11 cellular contexts compared by ENCODE assay signal in the genomic region with DNA sequence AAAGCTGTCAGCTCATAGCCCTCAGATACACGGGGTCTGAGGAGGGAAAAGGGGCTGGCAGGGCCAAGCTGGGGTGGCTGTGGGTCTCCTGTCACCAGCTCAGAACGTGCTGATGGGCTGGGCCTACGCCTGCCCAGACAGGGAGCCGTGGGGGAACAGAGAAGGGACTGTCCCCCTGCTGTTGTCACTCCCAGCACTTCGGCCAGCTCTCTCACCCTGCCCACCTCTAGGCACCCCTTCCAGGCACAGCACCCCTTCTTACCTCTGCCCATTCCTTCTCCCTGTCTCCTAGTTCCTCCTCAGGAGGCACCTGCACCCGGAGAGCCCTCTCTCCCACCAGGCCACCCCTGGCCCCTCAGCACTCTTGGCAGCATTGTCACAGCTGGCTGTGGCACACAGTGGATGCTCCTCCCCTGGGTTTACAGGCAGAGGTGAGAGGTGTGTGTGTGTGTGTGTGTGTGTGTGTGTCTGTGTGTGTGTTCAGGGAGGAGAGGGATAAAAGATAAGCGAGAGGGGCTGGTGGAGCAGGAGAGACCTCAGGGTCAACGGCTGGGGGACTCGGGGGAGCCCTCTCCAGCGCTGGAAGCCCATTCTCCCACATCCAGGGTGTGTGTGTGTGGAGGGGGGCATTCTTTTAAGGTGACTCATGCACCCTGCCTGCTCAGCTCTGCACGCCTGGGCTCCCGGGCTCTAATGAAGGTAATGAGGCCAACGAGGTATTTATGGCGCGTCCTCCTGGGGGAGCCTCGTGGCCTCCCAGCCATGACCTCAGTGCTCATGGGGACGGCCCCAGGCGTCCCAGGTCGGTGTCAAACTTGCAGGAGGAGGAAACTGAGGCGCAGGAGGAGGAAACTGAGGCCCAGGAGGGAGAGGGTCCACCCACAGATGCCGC.
DNase-seq lines count a peak whose midpoint lies in the region; ATAC-seq, FAIRE-seq and TF ChIP-seq lines count a peak whose summit lies in the region.
"Had no signal": no experiment of that assay in that cellular context is flagged by ENCODE, and none has a peak within 500 bp of the region (broad histone marks: within the 10 kb centered on the region; RNA-seq: fewer than 3 reads in every experiment).

No MANE protein-coding gene starts in this region.

- H3K27me3 ChIP-seq in keratinocyte (ENCODE audit: control insufficient read depth, extremely low read depth, insufficient read depth, low read length) (no peaks in the 10 kb centered on the region), uterus (no peaks in the 10 kb centered on the region)

- H3K9me3 Mint-ChIP-seq in activated T-cell treated with anti-CD3 and anti-CD28 coated beads, Interleukin-2, amount 50 U/mL, for 24 hours = no peaks in the 10 kb centered on the region
- no peaks in the 10 kb centered on the region for H3K9me3 Mint-ChIP-seq in activated T-cell treated with anti-CD3 and anti-CD28 coated beads, Interleukin-2, amount 50 U/mL, for 72 hours
- H3K9me3 Mint-ChIP-seq: IgD-negative memory B cell had no signal

- H3K4me3 Mint-ChIP-seq in activated T-cell treated with anti-CD3 and anti-CD28 coated beads, Interleukin-2, amount 50 U/mL, for 24 hours = no peak overlapping the region
- no peak overlapping the region for H3K4me3 Mint-ChIP-seq in activated T-cell treated with anti-CD3 and anti-CD28 coated beads, Interleukin-2, amount 50 U/mL, for 72 hours
- H3K4me3 Mint-ChIP-seq: IgD-negative memory B cell had no signal

- H3K4me1 ChIP-seq in keratinocyte (ENCODE audit: control insufficient read depth, extremely low read depth, insufficient read depth, low read length) = peaks cover 40% of the 10 kb centered on the region
- peaks cover 0 to 4% of the 10 kb centered on the region in 2 donors for H3K4me1 ChIP-seq in uterus

- H3K27ac ChIP-seq in keratinocyte (ENCODE audit: control insufficient read depth, insufficient read depth, low read length) (peak overlapping the region; percentile 85), uterus (no peak overlapping the region)

- dilution Hi-C loops in keratinocyte (cut with MboI; ENCODE audit: extremely low pct_ligation_motif_present, low sequenced_read_pairs) = no loop called here

- no peak overlapping the region for H3K27ac Mint-ChIP-seq in activated T-cell treated with anti-CD3 and anti-CD28 coated beads, Interleukin-2, amount 50 U/mL, for 24 hours
- no peak overlapping the region for H3K27ac Mint-ChIP-seq in activated T-cell treated with anti-CD3 and anti-CD28 coated beads, Interleukin-2, amount 50 U/mL, for 72 hours
- H3K27ac Mint-ChIP-seq: IgD-negative memory B cell had no signal

- H3K4me1 Mint-ChIP-seq in activated T-cell treated with anti-CD3 and anti-CD28 coated beads, Interleukin-2, amount 50 U/mL, for 24 hours (ENCODE audit: low read depth) = no peaks in the 10 kb centered on the region
- H3K4me1 Mint-ChIP-seq in activated T-cell treated with anti-CD3 and anti-CD28 coated beads, Interleukin-2, amount 50 U/mL, for 72 hours (ENCODE audit: low read depth) = no peaks in the 10 kb centered on the region

- no peaks in the 10 kb centered on the region for H4K20me1 ChIP-seq in keratinocyte (ENCODE audit: control insufficient read depth, extremely low read depth, insufficient read depth, low read length)

- H3K4me3 ChIP-seq in keratinocyte (ENCODE audit: control insufficient read depth in 2 of 3, extremely low read depth in 1 of 3, insufficient read depth in 2 of 3, low read depth in 1 of 3, low read length in 3 of 3) (no peak overlapping the region), uterus (no peak overlapping the region)

- no peak for TF ChIP-seq POLR2A in uterus (IDR thresholded peaks at IDR 0.05)

- peak overlapping the region; percentile 72 for H3K4me2 ChIP-seq in keratinocyte (ENCODE audit: control insufficient read depth, extremely low read depth, insufficient read depth, low read depth, low read length)

- no peaks in the 10 kb centered on the region for H3K79me2 ChIP-seq in keratinocyte (ENCODE audit: control insufficient read depth, insufficient read depth, low read length)

- H3K9me1 ChIP-seq in keratinocyte (ENCODE audit: control insufficient read depth, extremely low read depth, insufficient read depth, low read length) = peaks cover 2% of the 10 kb centered on the region

- intact Hi-C loops in uterus (cut with DNase I; ENCODE audit: low total_unique reads) = no loop called here

- TF ChIP-seq CTCF in keratinocyte (optimal IDR thresholded peaks at IDR 0.05 in 1 of 3, IDR thresholded peaks at IDR 0.05 in 1 of 3, conservative IDR thresholded peaks at IDR 0.05 in 1 of 3; ENCODE audit: extremely low read depth in 1 of 3, insufficient read depth in 2 of 3, low read length in 3 of 3) (no peak), uterus (IDR thresholded peaks at IDR 0.05) (no peak)

- FAIRE-seq in keratinocyte (lab: Jason Lieb, UNC) = peak; percentile 90
- FAIRE-seq: D721Med had no signal

- ATAC-seq in activated T-cell treated with anti-CD3 and anti-CD28 coated beads, Interleukin-2, amount 50 U/mL, for 72 hours (replicated peaks in 1 of 2) = no peak

- H2AFZ ChIP-seq in keratinocyte (ENCODE audit: control insufficient read depth, low read length) = peak overlapping the region; percentile 69

- no peaks in the 10 kb centered on the region for H3K36me3 Mint-ChIP-seq in activated T-cell treated with anti-CD3 and anti-CD28 coated beads, Interleukin-2, amount 50 U/mL, for 24 hours (ENCODE audit: low read depth)
- H3K36me3 Mint-ChIP-seq in activated T-cell treated with anti-CD3 and anti-CD28 coated beads, Interleukin-2, amount 50 U/mL, for 72 hours (ENCODE audit: insufficient read depth in 2 of 2) = no peaks in the 10 kb centered on the region

- peak overlapping the region; percentile 70 for H3K9ac ChIP-seq in keratinocyte (ENCODE audit: control insufficient read depth, extremely low read depth, insufficient read depth, low read length)

- DNase-seq in activated T-cell treated with anti-CD3 and anti-CD28 coated beads, Interleukin-2, amount 50 U/mL, for 24 hours = peak; percentile 14
- DNase-seq in activated T-cell treated with anti-CD3 and anti-CD28 coated beads, Interleukin-2, amount 50 U/mL, for 72 hours = no peak
- DNase-seq in amniotic epithelial cell (ENCODE audit: low read depth) = peak; percentile 86
- no peak for DNase-seq in keratinocyte (ENCODE audit: low read depth, low spot score)
- DNase-seq in uterus = peak; percentile 55
- no peak for DNase-seq in NCI-H2029 (lab: John Stamatoyannopoulos, UW)
- DNase-seq in foreskin melanocyte = no peak
- no peak for DNase-seq in stimulated activated naive CD4-positive, alpha-beta T cell (lab: John Stamatoyannopoulos, UW)
- DNase-seq: activated gamma-delta T cell had no signal

- H3K27me3 Mint-ChIP-seq in activated T-cell treated with anti-CD3 and anti-CD28 coated beads, Interleukin-2, amount 50 U/mL, for 24 hours = no peaks in the 10 kb centered on the region
- no peaks in the 10 kb centered on the region for H3K27me3 Mint-ChIP-seq in activated T-cell treated with anti-CD3 and anti-CD28 coated beads, Interleukin-2, amount 50 U/mL, for 72 hours (ENCODE audit: low read depth)
- H3K27me3 Mint-ChIP-seq: IgD-negative memory B cell had no signal

- no peaks in the 10 kb centered on the region for H3K36me3 ChIP-seq in keratinocyte (ENCODE audit: control insufficient read depth in 2 of 2, extremely low read depth in 1 of 2, insufficient read depth in 2 of 2, low read length in 2 of 2)
- H3K36me3 ChIP-seq in uterus = no peaks in the 10 kb centered on the region

- H3K9me3 ChIP-seq in keratinocyte (ENCODE audit: control insufficient read depth, low read depth, low read length) = no peaks in the 10 kb centered on the region
- H3K9me3 ChIP-seq in uterus = no peaks in the 10 kb centered on the region

Comparison
In these comparisons a context has a peak if more than half of its experiments do, and no peak if none do; other contexts are left out.
1. DNase-seq: peak in activated T-cell treated with anti-CD3 and anti-CD28 coated beads, Interleukin-2, amount 50 U/mL, for 24 hours (single experiment), amniotic epithelial cell (single experiment) and uterus (2 of 2); none in activated T-cell treated with anti-CD3 and anti-CD28 coated beads, Interleukin-2, amount 50 U/mL, for 72 hours (0 of 2), keratinocyte (single experiment), NCI-H2029 (single experiment), foreskin melanocyte (single experiment) and stimulated activated naive CD4-positive, alpha-beta T cell (0 of 6).